Comparison of ENCODE assay signal across 1 cellular context in genomic region chr16:17382514-17382913, GRCh38.
TF ChIP-seq lines count a peak whose summit lies in the region.

No MANE protein-coding gene starts in this region.

TF ChIP-seq in HEK293T, 16 proteins besides CTCF, POLR2A, EP300 and RAD21 (continued from another document):
- TF ChIP-seq PKNOX1 (IDR thresholded peaks at IDR 0.05) (no peak), L3MBTL2 (conservative IDR thresholded peaks at IDR 0.05) (no peak), LEF1 (IDR thresholded peaks at IDR 0.05; ENCODE audit: borderline replicate concordance) (no peak), ELF4 (IDR thresholded peaks at IDR 0.05) (no peak), FOXK2 (IDR thresholded peaks at IDR 0.05) (no peak), TARDBP (IDR thresholded peaks at IDR 0.05) (no peak), ZNF384 (IDR thresholded peaks at IDR 0.05) (no peak)
TF ChIP-seq in HEK293T: peak in this region for 0.
